12 cellular contexts compared by ENCODE assay signal in the genomic region with DNA sequence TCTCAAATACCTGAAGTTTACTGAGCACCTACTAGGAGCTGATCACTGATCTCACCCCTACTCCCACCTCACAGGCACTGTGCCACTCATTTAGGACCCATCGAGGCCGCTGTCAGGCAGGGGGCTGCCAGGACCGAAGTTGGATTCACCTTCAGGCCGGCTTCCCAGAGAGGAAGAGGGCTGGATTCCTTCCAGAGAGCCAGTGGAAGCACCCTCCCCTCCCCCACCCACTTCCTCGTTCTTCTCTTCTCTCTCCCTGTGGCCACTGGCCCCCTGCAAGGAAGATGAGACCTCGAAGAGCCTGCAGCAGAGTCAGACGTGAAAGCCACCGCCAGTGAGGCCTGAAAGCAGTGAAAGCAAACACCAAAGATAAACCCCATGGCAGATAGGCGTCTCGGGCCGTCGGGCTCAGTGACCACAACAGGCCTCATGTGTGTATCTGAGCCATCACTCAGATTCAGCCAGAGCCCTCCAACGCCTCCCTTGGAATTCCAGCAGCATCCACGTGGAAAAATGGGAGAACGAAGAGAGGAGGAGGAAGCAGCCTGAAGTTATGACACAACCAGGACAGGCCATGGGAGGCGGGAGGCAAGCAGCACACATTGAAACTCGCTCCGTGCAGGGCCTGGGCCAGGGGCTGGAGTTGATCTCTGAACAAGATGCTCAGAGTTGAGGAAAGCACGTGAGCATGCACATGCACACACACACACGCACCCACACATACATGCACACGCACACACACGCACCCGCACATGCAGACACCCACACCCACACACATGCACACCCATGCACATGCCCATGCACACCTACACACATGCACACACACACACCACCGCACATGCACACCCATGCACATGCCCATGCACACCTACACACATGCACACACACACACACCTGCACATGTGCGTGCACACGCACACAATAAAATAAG. TPM values are rescaled to one million over a fixed set of nuclear protein-coding genes. Genes with fewer than 3 reads are reported as not detected.
DNase-seq lines count a peak whose midpoint lies in the region; ATAC-seq, FAIRE-seq and TF ChIP-seq lines count a peak whose summit lies in the region.
"Had no signal": no experiment of that assay in that cellular context is flagged by ENCODE, and none has a peak within 500 bp of the region (broad histone marks: within the 10 kb centered on the region; RNA-seq: fewer than 3 reads in every experiment).

No MANE protein-coding gene starts in this region.

- H3K4me1 ChIP-seq in OCI-LY1 (ENCODE audit: insufficient read depth, low read length, severe bottlenecking) (peaks cover 25% of the 10 kb centered on the region), H1 (replicated peaks in 1 of 4; ENCODE audit: control insufficient read depth in 3 of 4, insufficient read depth in 4 of 4, low read length in 3 of 4) (peaks cover 4 to 39% (median 30%) of the 10 kb centered on the region in 4 experiments)
- H3K4me1 ChIP-seq: A549 had no signal

- no peak overlapping the region for H3K14ac ChIP-seq in H1 (ENCODE audit: insufficient read length)

- peak overlapping the region; percentile 75 for H3K27ac Mint-ChIP-seq in T-helper 1 cell treated with Interleukin-12 subunit alpha and Interleukin-12 subunit beta and Interleukin-4 antibody, amounts not matched to agents 30 μg/mL and 1 μg/mL, for 36 hours

- H3K79me1 ChIP-seq in H1 (ENCODE audit: low read depth, low read length) = no peaks in the 10 kb centered on the region

- TF ChIP-seq CTCF in OCI-LY1 (IDR thresholded peaks at IDR 0.05; ENCODE audit: low read length) = no peak
- TF ChIP-seq CTCF in H1 (IDR thresholded peaks at IDR 0.05; ENCODE audit: control extremely low read depth in 1 of 3, insufficient read depth in 1 of 3, low read depth in 1 of 3, low read length in 3 of 3) = no peak

- H3K18ac ChIP-seq in H1 (ENCODE audit: extremely low read depth, low read length) = peak overlapping the region; percentile 95; the same call in 1 of the 2 replicates

- H3F3A ChIP-seq in OCI-LY1 (ENCODE audit: insufficient read depth, low read length) = no peaks in the 10 kb centered on the region

- no peaks in the 10 kb centered on the region for H3K27me3 ChIP-seq in OCI-LY1 (ENCODE audit: insufficient read depth, low read length)
- H3K27me3 ChIP-seq in H1 (replicated peaks in 1 of 4; ENCODE audit: control insufficient read depth in 3 of 4, extremely low read depth in 1 of 4, insufficient read depth in 3 of 4, low read length in 3 of 4) = no peaks in the 10 kb centered on the region

- peak overlapping the region; percentile 72 for H3K4me3 Mint-ChIP-seq in T-helper 1 cell treated with Interleukin-12 subunit alpha and Interleukin-12 subunit beta and Interleukin-4 antibody, amounts not matched to agents 30 μg/mL and 1 μg/mL, for 36 hours
- H3K4me3 Mint-ChIP-seq: neural crest cell had no signal

- peak overlapping the region; percentile 83 for H4K91ac ChIP-seq in H1 (replicated peaks; ENCODE audit: insufficient read length, low read length)

- H2BK5ac ChIP-seq in H1 (ENCODE audit: low read depth, low read length) = peak overlapping the region; percentile 94

- H3K9me3 ChIP-seq in OCI-LY1 (ENCODE audit: low read length) (no peaks in the 10 kb centered on the region), H1 (ENCODE audit: insufficient read depth in 2 of 2, low read depth in 1 of 2, low read length in 1 of 2) (no peaks in the 10 kb centered on the region)
- H3K9me3 ChIP-seq: A549 had no signal

- no peaks in the 10 kb centered on the region for H3K27me3 Mint-ChIP-seq in T-helper 1 cell treated with Interleukin-12 subunit alpha and Interleukin-12 subunit beta and Interleukin-4 antibody, amounts not matched to agents 30 μg/mL and 1 μg/mL, for 36 hours (ENCODE audit: low read depth)

- WGBS in H1 (ENCODE audit: extremely low coverage in 1 of 2, insufficient coverage in 1 of 2, insufficient read length in 1 of 2, insufficient replicate concordance in 2 of 2, low coverage in 1 of 2, low lambda C conversion rate in 2 of 2, missing lambda C conversion rate in 1 of 2), 2 experiments = 80% methylated on average over 25 of the region's 26 CpGs; no CpG with 5 or more reads in 1 of the 2 experiments

- peak overlapping the region; percentile 33 for H3K4me3 ChIP-seq in OCI-LY1 (ENCODE audit: low read depth, low read length, poor library complexity, severe bottlenecking)
- no peak overlapping the region for H3K4me3 ChIP-seq in H1 (ENCODE audit: extremely low read depth in 1 of 4, insufficient read depth in 2 of 4, low read depth in 3 of 4, low read length in 4 of 4)
- H3K4me3 ChIP-seq: A549 had no signal

- peak overlapping the region; percentile 7; the same call in 1 of the 2 replicates for H4K8ac ChIP-seq in H1 (ENCODE audit: extremely low read depth, insufficient read depth, low read length)

- H2BK20ac ChIP-seq in H1 (ENCODE audit: low read length) = peak overlapping the region; percentile 100

- H4K20me1 ChIP-seq in OCI-LY1 (ENCODE audit: insufficient read depth, low read length) = no peaks in the 10 kb centered on the region
- H4K20me1 ChIP-seq in H1 (replicated peaks in 1 of 2; ENCODE audit: control insufficient read depth in 1 of 2, insufficient read depth in 2 of 2, low read length in 2 of 2) = peaks cover 0 to 1% of the 10 kb centered on the region in 2 experiments

- intact Hi-C loops in sciatic nerve (cut with DNase I) = loop anchor here (10.0 kb wide), 1 partner anchor 55 kb away; no protein-coding TSS in a partner anchor

- H3K27ac ChIP-seq in OCI-LY1 (ENCODE audit: low read depth, low read length, poor library complexity, severe bottlenecking) (no peak overlapping the region), H1 (ENCODE audit: low read depth, low read length) (no peak overlapping the region)
- H3K27ac ChIP-seq: A549 had no signal

- peak overlapping the region; percentile 83 for H2AK5ac ChIP-seq in H1 (ENCODE audit: low read depth, low read length)

- TF ChIP-seq POLR2A in H1 (IDR thresholded peaks at IDR 0.05; ENCODE audit: control extremely low read depth in 1 of 2, low read depth in 2 of 2, low read length in 2 of 2) = no peak

- no peaks in the 10 kb centered on the region for H3K79me2 ChIP-seq in OCI-LY1 (ENCODE audit: insufficient read depth, low read length)
- no peaks in the 10 kb centered on the region for H3K79me2 ChIP-seq in H1 (ENCODE audit: control insufficient read depth in 1 of 2, insufficient read depth in 2 of 2, low read length in 2 of 2)

- no peak for FAIRE-seq in H1 (lab: Jason Lieb, UNC)
- FAIRE-seq: A549 had no signal

- H2BK12ac ChIP-seq in H1 (ENCODE audit: low read depth, low read length) = peak overlapping the region; percentile 98

- peak overlapping the region; percentile 90 for H3K4ac ChIP-seq in H1 (replicated peaks; ENCODE audit: insufficient read length, low read depth, low read length)

- no peaks in the 10 kb centered on the region for H3K36me3 ChIP-seq in OCI-LY1 (ENCODE audit: insufficient read depth, low read length)
- no peaks in the 10 kb centered on the region for H3K36me3 ChIP-seq in H1 (ENCODE audit: control insufficient read depth in 2 of 4, insufficient read depth in 4 of 4, low read length in 3 of 4)

- no peaks in the 10 kb centered on the region for H3K9me2 ChIP-seq in OCI-LY1 (ENCODE audit: low read depth, low read length)

- DNase-seq in T-helper 1 cell = no peak
- no peak for DNase-seq in H1 (ENCODE audit: low read depth in 1 of 2, low spot score in 2 of 2)
- DNase-seq in sciatic nerve (ENCODE audit: low spot score) = no peak
- DNase-seq in hippocampal formation (lab: John Stamatoyannopoulos, UW) = no peak
- DNase-seq in NCI-H1930 (lab: John Stamatoyannopoulos, UW) = no peak
- DNase-seq: activated CD8-positive, alpha-beta memory T cell treated with anti-CD3 and anti-CD28 coated beads, Interleukin-2, amount 50 U/mL, for 48 hours; NCI-H446 treated with DMSO at 0.1 percent for 48 hours had no signal

- H3K4me2 ChIP-seq in OCI-LY1 (ENCODE audit: low read length) (peak overlapping the region; percentile 60; the same call in 1 of the 2 replicates), H1 (ENCODE audit: insufficient read depth in 1 of 2, low read depth in 2 of 2, low read length in 2 of 2) (peak overlapping the region; percentile 4 to 16; a peak in 2 of 4 replicates)
- H3K4me2 ChIP-seq: A549 had no signal

- H3K23me2 ChIP-seq in H1 (ENCODE audit: low read depth, low read length) = peaks cover 4% of the 10 kb centered on the region; the same call in 1 of the 2 replicates

- H3K36me3 Mint-ChIP-seq in T-helper 1 cell treated with Interleukin-12 subunit alpha and Interleukin-12 subunit beta and Interleukin-4 antibody, amounts not matched to agents 30 μg/mL and 1 μg/mL, for 36 hours (ENCODE audit: low read depth) = no peaks in the 10 kb centered on the region

- POLR2A ChIA-PET in H1 (lab: Charles Lee; ENCODE audit: partially characterized antibody) = interaction anchor here (0.9 to 2.1 kb wide), 6 partner anchors 10 to 40 kb away, joined by 3 to 8 read pairs (median 5); no protein-coding TSS in a partner anchor

- peaks cover 30% of the 10 kb centered on the region for H3K4me1 Mint-ChIP-seq in T-helper 1 cell treated with Interleukin-12 subunit alpha and Interleukin-12 subunit beta and Interleukin-4 antibody, amounts not matched to agents 30 μg/mL and 1 μg/mL, for 36 hours (ENCODE audit: low read depth)

- no peak for TF ChIP-seq EP300 in H1 (IDR thresholded peaks at IDR 0.05; ENCODE audit: borderline replicate concordance in 1 of 2, low read depth in 2 of 2, low read length in 2 of 2)

- H3K9ac ChIP-seq in OCI-LY1 (ENCODE audit: low read length) (no peak overlapping the region), H1 (replicated peaks in 1 of 4; ENCODE audit: extremely low read depth in 1 of 4, low read depth in 3 of 4, low read length in 3 of 4) (peak overlapping the region in 1 of 4 experiments; percentile 22; a peak in 1 of 7 replicates)

- no peaks in the 10 kb centered on the region for H3K9me3 Mint-ChIP-seq in T-helper 1 cell treated with Interleukin-12 subunit alpha and Interleukin-12 subunit beta and Interleukin-4 antibody, amounts not matched to agents 30 μg/mL and 1 μg/mL, for 36 hours
- H3K9me3 Mint-ChIP-seq: neural crest cell had no signal

- TF ChIP-seq RAD21 in H1 (IDR thresholded peaks at IDR 0.05 in 1 of 2, conservative IDR thresholded peaks at IDR 0.05 in 1 of 2; ENCODE audit: low read depth in 2 of 2, low read length in 2 of 2) = no peak

- CTCF ChIA-PET in H1 (lab: Charles Lee; ENCODE audit: partially characterized antibody) = interaction anchor here (1.1 to 1.8 kb wide), 6 partner anchors 10 to 77 kb away, joined by 3 to 13 read pairs (median 4); no protein-coding TSS in a partner anchor

- H2AFZ ChIP-seq in OCI-LY1 (ENCODE audit: low read length) (no peak overlapping the region), H1 (ENCODE audit: low read length) (0 out of 2 replicates have a peak overlapping the region, but pooled peaks have one; percentile 7)

- peak; percentile 1 for ATAC-seq in sciatic nerve
- no peak for ATAC-seq in HG03442 (IDR thresholded peaks at IDR 0.05; ENCODE audit: unreplicated experiment)
- ATAC-seq: A549 had no signal

- no peak overlapping the region for H3K23ac ChIP-seq in H1 (ENCODE audit: insufficient read length)

- peak overlapping the region; percentile 1 for H4K5ac ChIP-seq in H1 (ENCODE audit: insufficient read length, low read depth, low read length)

- peak overlapping the region; percentile 70 for H2BK120ac ChIP-seq in H1 (replicated peaks; ENCODE audit: low read depth, low read length)

- no peak overlapping the region for H3K56ac ChIP-seq in H1 (replicated peaks; ENCODE audit: insufficient read length, low read depth, low read length)

- H2BK15ac ChIP-seq in H1 (ENCODE audit: low read length) = peak overlapping the region; percentile 100

RNA-seq across cellular contexts. Expression of a gene that starts 6.2 kb away (rescaled TPM):
- total RNA-seq in H1 (2021; fragmentation: NEBNext Ultra II Directional; extraction: Animal tissue kit (Norgen Biotek cat#: 25700)) = 69.7 and 70.9 TPM in 2 replicates
- 192 and 261 TPM in 2 replicates for polyA plus RNA-seq in H1 (2011; rRNA removed)
- 143 TPM for polyA plus RNA-seq in H1 (2011; cell fraction: cytosol; rRNA removed)
- 170 TPM for polyA plus RNA-seq in H1 (2011; cell fraction: nucleus; rRNA removed)
- 62.9 to 98.6 TPM (median 90.5 TPM) in 4 replicates for polyA plus RNA-seq in H1 (2012, experiment 1 of 2)
- 114 TPM for polyA plus RNA-seq in H1 (2012, experiment 2 of 2)
- 85.2 TPM for polyA plus RNA-seq in H1 (2013, experiment 1 of 2)
- 106 TPM for polyA plus RNA-seq in H1 (2013, experiment 2 of 2)
- polyA minus RNA-seq in H1 (2011; rRNA and poly(A)+ RNA removed) = 53.6 and 60.7 TPM in 2 replicates
- 48.1 TPM for polyA minus RNA-seq in H1 (2011; cell fraction: cytosol; rRNA and poly(A)+ RNA removed)
- 36.8 TPM for polyA minus RNA-seq in H1 (2011; cell fraction: nucleus; rRNA and poly(A)+ RNA removed)
- 32.8 TPM for total RNA-seq in sciatic nerve

RNA-seq across cellular contexts. Expression of a gene that starts 32.2 kb away (rescaled TPM):
- total RNA-seq in H1 (2021; fragmentation: NEBNext Ultra II Directional; extraction: Animal tissue kit (Norgen Biotek cat#: 25700)) = 0.90 and 1.3 TPM in 2 replicates
- 0.67 and 0.70 TPM in 2 replicates for polyA plus RNA-seq in H1 (2011; rRNA removed)
- 1.0 TPM for polyA plus RNA-seq in H1 (2011; cell fraction: cytosol; rRNA removed)
- 1.4 TPM for polyA plus RNA-seq in H1 (2011; cell fraction: nucleus; rRNA removed)
- 0.52 to 4.1 TPM (median 1.8 TPM) in 4 replicates for polyA plus RNA-seq in H1 (2012, experiment 1 of 2)
- polyA plus RNA-seq in H1 (2012, experiment 2 of 2) = 0.43 TPM
- polyA plus RNA-seq in H1 (2013, experiment 1 of 2) = 0.69 TPM
- 0.64 TPM for polyA plus RNA-seq in H1 (2013, experiment 2 of 2)
- 0.22 and 0.47 TPM in 2 replicates for polyA minus RNA-seq in H1 (2011; rRNA and poly(A)+ RNA removed)
- not detected for polyA minus RNA-seq in H1 (2011; cell fraction: cytosol; rRNA and poly(A)+ RNA removed)
- polyA minus RNA-seq in H1 (2011; cell fraction: nucleus; rRNA and poly(A)+ RNA removed) = 1.2 TPM
- total RNA-seq in sciatic nerve = 4.1 TPM
- total RNA-seq: neural crest cell had no signal
- polyA plus RNA-seq: A549 had no signal

RNA-seq across cellular contexts. Expression of a gene that starts 38.3 kb away (rescaled TPM):
- total RNA-seq in H1 (2021; fragmentation: NEBNext Ultra II Directional; extraction: Animal tissue kit (Norgen Biotek cat#: 25700)) = 17.6 and 18.9 TPM in 2 replicates
- polyA plus RNA-seq in H1 (2011; rRNA removed) = 4.6 and 4.8 TPM in 2 replicates
- 5.0 TPM for polyA plus RNA-seq in H1 (2011; cell fraction: cytosol; rRNA removed)
- 5.7 TPM for polyA plus RNA-seq in H1 (2011; cell fraction: nucleus; rRNA removed)
- 9.5 to 11.2 TPM (median 10.4 TPM) in 4 replicates for polyA plus RNA-seq in H1 (2012, experiment 1 of 2)
- polyA plus RNA-seq in H1 (2012, experiment 2 of 2) = 10.6 TPM
- 16.0 TPM for polyA plus RNA-seq in H1 (2013, experiment 1 of 2)
- polyA plus RNA-seq in H1 (2013, experiment 2 of 2) = 18.1 TPM
- polyA minus RNA-seq in H1 (2011; rRNA and poly(A)+ RNA removed) = 8.4 and 9.0 TPM in 2 replicates
- polyA minus RNA-seq in H1 (2011; cell fraction: cytosol; rRNA and poly(A)+ RNA removed) = 6.7 TPM
- 4.6 TPM for polyA minus RNA-seq in H1 (2011; cell fraction: nucleus; rRNA and poly(A)+ RNA removed)
- not detected for total RNA-seq in sciatic nerve

RNA-seq across cellular contexts. Expression of a gene that starts 48.8 kb away (rescaled TPM):
- total RNA-seq in H1 (2021; fragmentation: NEBNext Ultra II Directional; extraction: Animal tissue kit (Norgen Biotek cat#: 25700)) = 310 and 314 TPM in 2 replicates
- polyA plus RNA-seq in H1 (2011; rRNA removed) = 469 and 710 TPM in 2 replicates
- polyA plus RNA-seq in H1 (2011; cell fraction: cytosol; rRNA removed) = 618 TPM
- 791 TPM for polyA plus RNA-seq in H1 (2011; cell fraction: nucleus; rRNA removed)
- 284 to 411 TPM (median 375 TPM) in 4 replicates for polyA plus RNA-seq in H1 (2012, experiment 1 of 2)
- 511 TPM for polyA plus RNA-seq in H1 (2012, experiment 2 of 2)
- 239 TPM for polyA plus RNA-seq in H1 (2013, experiment 1 of 2)
- 240 TPM for polyA plus RNA-seq in H1 (2013, experiment 2 of 2)
- 212 and 312 TPM in 2 replicates for polyA minus RNA-seq in H1 (2011; rRNA and poly(A)+ RNA removed)
- polyA minus RNA-seq in H1 (2011; cell fraction: cytosol; rRNA and poly(A)+ RNA removed) = 182 TPM
- 206 TPM for polyA minus RNA-seq in H1 (2011; cell fraction: nucleus; rRNA and poly(A)+ RNA removed)
- total RNA-seq in sciatic nerve = 22.0 TPM

Comparison
In these comparisons a context has a peak if more than half of its experiments do, and no peak if none do; other contexts are left out.
1. RNA of a gene that starts 38.3 kb away (total RNA-seq): 17.6 to 18.9 TPM in H1; not detected in sciatic nerve (single experiment); every median in the first group is over 10 times any median in the second.